ENCODE assay signal across 1 cellular context in the genomic region with DNA sequence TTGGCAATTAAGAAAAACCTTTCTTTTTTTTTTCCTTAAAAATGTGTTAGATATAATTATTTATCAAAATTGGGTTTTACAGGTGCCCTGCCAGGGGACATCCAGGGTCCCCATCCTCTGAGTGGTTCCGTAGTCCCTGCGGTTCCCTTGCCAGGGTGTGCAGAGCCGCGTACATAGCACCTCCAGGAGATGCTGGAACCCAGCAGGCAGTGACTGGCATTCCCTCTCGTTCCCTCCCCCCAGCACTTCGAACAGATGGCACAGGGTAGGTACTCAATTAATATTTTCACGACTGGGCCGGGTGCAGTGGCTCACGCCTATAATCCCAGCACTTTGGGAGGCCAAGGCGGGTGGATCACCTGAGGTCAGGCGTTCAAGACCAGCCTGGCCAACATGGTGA.
TF ChIP-seq lines count a peak whose summit lies in the region.

No MANE protein-coding gene starts in this region.

TF ChIP-seq in IMR-90, 13 proteins besides CTCF, POLR2A, EP300 and RAD21 (continued from another document):
- TF ChIP-seq RCOR1 (IDR thresholded peaks at IDR 0.05; ENCODE audit: insufficient replicate concordance, low read length) (no peak), NFE2L2 (IDR thresholded peaks at IDR 0.05; ENCODE audit: low read depth, low read length) (no peak), MXI1 (IDR thresholded peaks at IDR 0.05; ENCODE audit: borderline replicate concordance, low read depth, low read length) (no peak), BHLHE40 (IDR thresholded peaks at IDR 0.05; ENCODE audit: low read depth, low read length) (no peak), MAZ (IDR thresholded peaks at IDR 0.05; ENCODE audit: borderline replicate concordance, low read depth, low read length) (no peak), CHD1 (IDR thresholded peaks at IDR 0.05; ENCODE audit: low read depth, low read length) (no peak), MAFK (IDR thresholded peaks at IDR 0.05; ENCODE audit: low read depth, low read length) (no peak), USF2 (IDR thresholded peaks at IDR 0.05; ENCODE audit: low read depth, low read length) (no peak), RFX5 (IDR thresholded peaks at IDR 0.05; ENCODE audit: low read depth, low read length) (no peak)
